In the genomic region with DNA sequence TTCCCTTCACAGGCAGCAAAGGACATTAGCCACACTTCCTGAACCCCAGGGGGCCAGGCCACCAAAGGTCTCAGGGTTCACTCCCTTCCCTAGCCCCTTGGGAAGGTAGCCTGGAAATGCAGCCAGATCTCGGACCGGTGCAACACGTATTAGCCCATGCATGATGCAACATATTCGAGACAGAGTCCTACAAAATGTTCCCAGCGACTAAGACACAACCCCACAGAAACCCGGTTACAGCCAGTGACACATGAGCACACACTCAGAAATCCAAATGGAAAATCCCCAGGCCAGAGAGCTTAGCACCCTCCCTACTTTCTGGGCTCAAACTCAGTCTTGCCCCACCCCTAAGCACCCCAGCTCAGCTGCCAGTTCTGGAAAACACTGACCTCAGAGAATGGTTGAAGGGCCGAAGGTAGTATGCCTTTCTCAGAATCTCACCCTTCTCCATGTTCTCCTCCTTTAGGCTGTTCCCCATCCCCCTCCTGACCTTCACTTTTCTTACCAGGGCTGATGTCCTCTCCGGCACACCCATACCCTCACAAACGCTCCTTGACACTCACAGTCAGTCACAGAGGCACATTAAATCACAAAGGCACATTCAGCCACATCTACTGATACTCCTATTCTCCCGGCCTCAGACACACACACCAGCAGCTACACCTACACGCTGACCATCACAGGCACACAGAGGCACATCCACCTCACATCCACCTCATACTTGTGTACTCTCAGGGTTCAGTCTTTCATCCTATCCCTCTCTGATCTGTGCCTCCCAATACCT, we compare ENCODE assay signal across 10 cellular contexts. TPM values are rescaled to one million over a fixed set of nuclear protein-coding genes. Genes with fewer than 3 reads are reported as not detected.
A peak's percentile ranks its signal among the peaks of the same experiment; 100 is the strongest.
DNase-seq lines count a peak whose midpoint lies in the region; ATAC-seq and TF ChIP-seq lines count a peak whose summit lies in the region.
"Had no signal": no experiment of that assay in that cellular context is flagged by ENCODE, and none has a peak within 500 bp of the region (broad histone marks: within the 10 kb centered on the region; RNA-seq: fewer than 3 reads in every experiment).

Gene TSPAN1, plus strand, starts transcription at position 640 of the 784 bp plus-strand sequence. CDS start 6,021 bp downstream, outside the sequence.

- no peak for ATAC-seq in GM21717 (IDR thresholded peaks at IDR 0.05; ENCODE audit: unreplicated experiment)
- no peak for ATAC-seq in GM21723 (IDR thresholded peaks at IDR 0.05; ENCODE audit: unreplicated experiment)

- no peaks in the 10 kb centered on the region for H3K9me3 ChIP-seq in spleen
- H3K9me3 ChIP-seq in MM.1S (replicated peaks; ENCODE audit: insufficient read depth, low read length): no peaks in the 10 kb centered on the region

- no peak for TF ChIP-seq POLR2A in spleen (IDR thresholded peaks at IDR 0.05)

- peaks cover 5 to 59% (median 37%) of the 10 kb centered on the region in 6 donors for H3K4me1 ChIP-seq in spleen
- no peaks in the 10 kb centered on the region; the same call in 1 of the 2 replicates for H3K4me1 ChIP-seq in MM.1S (ENCODE audit: low read length)

- H3K9me2 ChIP-seq in MM.1S (replicated peaks; ENCODE audit: insufficient read depth, low read length): no peaks in the 10 kb centered on the region

- H3K27me3 ChIP-seq in kidney epithelial cell (ENCODE audit: control insufficient read depth, insufficient read depth, low read length): no peaks in the 10 kb centered on the region
- H3K27me3 ChIP-seq in spleen (replicated peaks in 1 of 7): peaks cover 0 to 2% (median 0%) of the 10 kb centered on the region in 7 donors
- no peaks in the 10 kb centered on the region for H3K27me3 ChIP-seq in MM.1S (replicated peaks; ENCODE audit: insufficient read depth, low read length)

- DNase-seq in GM04504 (ENCODE audit: low read depth) (peak; percentile 19), caudate nucleus (lab: John Stamatoyannopoulos, UW) (peak in 1 of 61 donors; percentile 99), kidney epithelial cell (ENCODE audit: low read depth) (no peak), spleen (no peak), NCI-H82 (lab: John Stamatoyannopoulos, UW) (no peak), MM.1S (no peak)
- DNase-seq: KG1 had no signal

- no peaks in the 10 kb centered on the region for H3F3A ChIP-seq in MM.1S (ENCODE audit: insufficient read depth, low read length)

- no peaks in the 10 kb centered on the region for H3K79me2 ChIP-seq in MM.1S (ENCODE audit: low read length)

- H3K4me3 ChIP-seq in kidney epithelial cell (ENCODE audit: low read depth, low read length) (no peak within 1 kb of the TSS), spleen (no peak within 1 kb of the TSS), MM.1S (ENCODE audit: low read length) (no peak within 1 kb of the TSS)

- 76 to 91% (median 82%) methylated on average over 5 to 11 of the region's 11 CpGs for WGBS in spleen, 5 donors

- no peak within 1 kb of the TSS for H3K9ac ChIP-seq in MM.1S (ENCODE audit: low read length)

- H3K4me2 ChIP-seq in MM.1S (ENCODE audit: low read depth, low read length): no peak within 1 kb of the TSS

- H2AFZ ChIP-seq in MM.1S (ENCODE audit: low read length): no peak within 1 kb of the TSS

- peak within 1 kb of the TSS; percentile 41 for H3K27ac ChIP-seq in caudate nucleus (ENCODE audit: low read depth, low read length)
- H3K27ac ChIP-seq in spleen: peak within 1 kb of the TSS in 5 of 8 donors; percentile 5 to 28 (median 13)
- H3K27ac ChIP-seq in MM.1S (ENCODE audit: low read length): no peak within 1 kb of the TSS

- TF ChIP-seq CTCF in kidney epithelial cell (IDR thresholded peaks at IDR 0.05; ENCODE audit: insufficient read depth, low read length, poor library complexity, severe bottlenecking) (no peak), spleen (IDR thresholded peaks at IDR 0.05 in 8 of 11, conservative IDR thresholded peaks at IDR 0.05 in 3 of 11) (no peak), MM.1S (IDR thresholded peaks at IDR 0.05; ENCODE audit: low read length) (no peak)

- intact Hi-C loops in spleen (cut with DNase I; ENCODE audit: low total_unique reads): no loop called here

- H4K20me1 ChIP-seq in MM.1S (ENCODE audit: insufficient read depth, low read length): no peaks in the 10 kb centered on the region

- H3K36me3 ChIP-seq in kidney epithelial cell (ENCODE audit: control insufficient read depth, insufficient read depth, low read length) (no peaks in the 10 kb centered on the region), spleen (no peaks in the 10 kb centered on the region), MM.1S (replicated peaks; ENCODE audit: insufficient read depth, low read length) (no peaks in the 10 kb centered on the region)

RNA-seq across cellular contexts. Expression of gene TSPAN1, which starts in this region (rescaled TPM):
- total RNA-seq in kidney epithelial cell: 52.7 and 68.5 TPM in 2 replicates
- 1 to 10 TPM in 4 of 7 donors, under 1 TPM in 1, not detected in 2; 0.85 to 3.2 (median 1.6) TPM for total RNA-seq in spleen
- polyA plus RNA-seq in spleen: 1 to 10 TPM in 2 of 3 donors, under 1 TPM in 1; 0.96 to 2.2 (median 1.4) TPM
- total RNA-seq: lung microvascular endothelial cell had no signal

Comparison
In these comparisons a context has a peak if more than half of its experiments do, and no peak if none do; other contexts are left out.
1. RNA of gene TSPAN1 (total RNA-seq): 52.7 to 68.5 TPM in kidney epithelial cell; 0.85 to 3.2 TPM in spleen; every median in the first group is over 10 times any median in the second.